29 cellular contexts compared by ENCODE assay signal in the genomic region with DNA sequence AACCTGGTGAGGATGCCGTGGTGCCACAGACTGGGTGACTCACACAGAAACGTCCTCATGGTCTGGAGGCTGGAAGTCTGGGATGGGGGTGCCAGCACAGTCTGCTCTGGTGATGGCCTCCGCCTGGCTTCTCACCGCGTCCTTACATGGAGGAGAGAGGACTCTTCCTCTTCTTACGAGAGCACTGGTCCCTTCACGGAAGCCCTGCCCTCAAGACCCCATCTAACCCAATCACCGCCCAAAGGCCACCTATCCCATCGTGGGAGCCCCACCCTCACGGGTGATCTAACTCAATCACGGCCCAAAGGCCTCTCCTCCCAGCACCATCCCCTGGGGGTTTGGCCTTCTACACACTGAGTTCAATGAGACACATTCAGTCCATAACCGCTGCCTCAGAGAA.
"Had no signal": no experiment of that assay in that cellular context is flagged by ENCODE, and none has a peak within 500 bp of the region (broad histone marks: within the 10 kb centered on the region; RNA-seq: fewer than 3 reads in every experiment).

No MANE protein-coding gene starts in this region.

- H3K27me3 Mint-ChIP-seq: activated CD4-positive, alpha-beta memory T cell treated with anti-CD3 and anti-CD28 coated beads, Interleukin-2, amount 10 ng/mL, durations not matched to agents 7 days and 5 days; activated CD4-positive, alpha-beta T cell treated with anti-CD3 and anti-CD28 coated beads, Interleukin-2, amount 10 ng/mL, durations not matched to agents 7 days and 5 days; activated naive CD4-positive, alpha-beta T cell treated with anti-CD3 and anti-CD28 coated beads, Interleukin-2, amount 10 ng/mL, durations not matched to agents 7 days and 5 days; activated naive CD8-positive, alpha-beta T cell treated with anti-CD3 and anti-CD28 coated beads, Interleukin-2, amount 10 ng/mL, durations not matched to agents 7 days and 5 days; activated T-cell treated with anti-CD3 and anti-CD28 coated beads, Interleukin-2, amount 50 U/mL, for 24 hours had no signal

- H3K9me3 ChIP-seq: ascending aorta, colonic mucosa, esophagus muscularis mucosa, gastrocnemius medialis, heart left ventricle had no signal

- DNase-seq: activated CD4-positive, alpha-beta memory T cell treated with anti-CD3 and anti-CD28 coated beads, Interleukin-2, amount 10 ng/mL, durations not matched to agents 7 days and 5 days; activated CD4-positive, alpha-beta T cell treated with anti-CD3 and anti-CD28 coated beads for 1 hour; activated CD4-positive, alpha-beta T cell treated with anti-CD3 and anti-CD28 coated beads for 4 hours; activated CD4-positive, alpha-beta T cell treated with anti-CD3 and anti-CD28 coated beads, Interleukin-2, amount 10 ng/mL, durations not matched to agents 7 days and 5 days; activated CD4-positive, alpha-beta T cell treated with anti-CD3 and anti-CD28 coated beads, Interleukin-2, amount 50 U/mL, for 4 hours; activated CD8-positive, alpha-beta memory T cell treated with anti-CD3 and anti-CD28 coated beads, Interleukin-2, amount 50 U/mL, for 48 hours; activated gamma-delta T cell; activated naive CD4-positive, alpha-beta T cell; activated naive CD4-positive, alpha-beta T cell treated with anti-CD3 and anti-CD28 coated beads, Interleukin-2, amount 10 ng/mL, durations not matched to agents 7 days and 5 days; activated naive CD8-positive, alpha-beta T cell treated with anti-CD3 and anti-CD28 coated beads, Interleukin-2, amount 10 ng/mL, durations not matched to agents 7 days and 5 days; activated T-cell treated with anti-CD3 and anti-CD28 coated beads for 4 hours; activated T-cell treated with anti-CD3 and anti-CD28 coated beads, Interleukin-2, amount 50 U/mL, for 24 hours; activated T-cell treated with anti-CD3 and anti-CD28 coated beads, Interleukin-2, amount 50 U/mL, for 72 hours; brain microvascular endothelial cell; central memory CD4-positive, alpha-beta T cell; cerebellar nuclear complex; colonic mucosa; effector CD8-positive, alpha-beta T cell; erythroblast; foreskin keratinocyte; gastrocnemius medialis; glutamatergic neuron; heart left ventricle; T-helper 2 cell had no signal

- H3K27ac ChIP-seq: ascending aorta, brain microvascular endothelial cell, colonic mucosa, esophagus muscularis mucosa, foreskin keratinocyte, gastrocnemius medialis, heart left ventricle, VCaP had no signal

- H3K27me3 ChIP-seq: ascending aorta, brain microvascular endothelial cell, colonic mucosa, foreskin keratinocyte, gastrocnemius medialis had no signal

- H3K36me3 ChIP-seq: ascending aorta, brain microvascular endothelial cell, colonic mucosa, esophagus muscularis mucosa, gastrocnemius medialis, heart left ventricle had no signal

- H3K4me3 Mint-ChIP-seq: activated CD4-positive, alpha-beta memory T cell treated with anti-CD3 and anti-CD28 coated beads, Interleukin-2, amount 10 ng/mL, durations not matched to agents 7 days and 5 days; activated CD4-positive, alpha-beta T cell treated with anti-CD3 and anti-CD28 coated beads, Interleukin-2, amount 10 ng/mL, durations not matched to agents 7 days and 5 days; activated naive CD4-positive, alpha-beta T cell treated with anti-CD3 and anti-CD28 coated beads, Interleukin-2, amount 10 ng/mL, durations not matched to agents 7 days and 5 days; activated naive CD8-positive, alpha-beta T cell treated with anti-CD3 and anti-CD28 coated beads, Interleukin-2, amount 10 ng/mL, durations not matched to agents 7 days and 5 days; activated T-cell treated with anti-CD3 and anti-CD28 coated beads, Interleukin-2, amount 50 U/mL, for 24 hours; activated T-cell treated with anti-CD3 and anti-CD28 coated beads, Interleukin-2, amount 50 U/mL, for 72 hours; WTC11 had no signal

- H3K4me3 ChIP-seq: ascending aorta, colonic mucosa, esophagus muscularis mucosa, gastrocnemius medialis, heart left ventricle had no signal

- H3K27ac Mint-ChIP-seq: activated CD4-positive, alpha-beta memory T cell treated with anti-CD3 and anti-CD28 coated beads, Interleukin-2, amount 10 ng/mL, durations not matched to agents 7 days and 5 days; activated CD4-positive, alpha-beta T cell treated with anti-CD3 and anti-CD28 coated beads, Interleukin-2, amount 10 ng/mL, durations not matched to agents 7 days and 5 days; activated naive CD4-positive, alpha-beta T cell treated with anti-CD3 and anti-CD28 coated beads, Interleukin-2, amount 10 ng/mL, durations not matched to agents 7 days and 5 days; activated naive CD4-positive, alpha-beta T cell treated with anti-CD3 and anti-CD28 coated beads, Interleukin-2, amount 50 U/mL, for 72 hours; activated naive CD8-positive, alpha-beta T cell treated with anti-CD3 and anti-CD28 coated beads, Interleukin-2, amount 10 ng/mL, durations not matched to agents 7 days and 5 days; activated T-cell treated with anti-CD3 and anti-CD28 coated beads, Interleukin-2, amount 50 U/mL, for 24 hours; activated T-cell treated with anti-CD3 and anti-CD28 coated beads, Interleukin-2, amount 50 U/mL, for 72 hours had no signal

- H3K4me1 ChIP-seq: ascending aorta, colonic mucosa, esophagus muscularis mucosa, foreskin keratinocyte, gastrocnemius medialis, heart left ventricle had no signal

- ATAC-seq: activated naive CD4-positive, alpha-beta T cell treated with anti-CD3 and anti-CD28 coated beads, Interleukin-2, amount 50 U/mL, for 72 hours; activated T-cell treated with anti-CD3 and anti-CD28 coated beads, Interleukin-2, amount 50 U/mL, for 72 hours; foreskin keratinocyte; gastrocnemius medialis; heart left ventricle had no signal

- H3K36me3 Mint-ChIP-seq: activated naive CD4-positive, alpha-beta T cell treated with anti-CD3 and anti-CD28 coated beads, Interleukin-2, amount 10 ng/mL, durations not matched to agents 7 days and 5 days; activated naive CD8-positive, alpha-beta T cell treated with anti-CD3 and anti-CD28 coated beads, Interleukin-2, amount 10 ng/mL, durations not matched to agents 7 days and 5 days; WTC11 had no signal

- H3K4me1 Mint-ChIP-seq: activated CD4-positive, alpha-beta memory T cell treated with anti-CD3 and anti-CD28 coated beads, Interleukin-2, amount 10 ng/mL, durations not matched to agents 7 days and 5 days; activated CD4-positive, alpha-beta T cell treated with anti-CD3 and anti-CD28 coated beads, Interleukin-2, amount 10 ng/mL, durations not matched to agents 7 days and 5 days; activated naive CD4-positive, alpha-beta T cell treated with anti-CD3 and anti-CD28 coated beads, Interleukin-2, amount 10 ng/mL, durations not matched to agents 7 days and 5 days; activated naive CD8-positive, alpha-beta T cell treated with anti-CD3 and anti-CD28 coated beads, Interleukin-2, amount 10 ng/mL, durations not matched to agents 7 days and 5 days had no signal
